8 cellular contexts compared by ENCODE assay signal in the genomic region with DNA sequence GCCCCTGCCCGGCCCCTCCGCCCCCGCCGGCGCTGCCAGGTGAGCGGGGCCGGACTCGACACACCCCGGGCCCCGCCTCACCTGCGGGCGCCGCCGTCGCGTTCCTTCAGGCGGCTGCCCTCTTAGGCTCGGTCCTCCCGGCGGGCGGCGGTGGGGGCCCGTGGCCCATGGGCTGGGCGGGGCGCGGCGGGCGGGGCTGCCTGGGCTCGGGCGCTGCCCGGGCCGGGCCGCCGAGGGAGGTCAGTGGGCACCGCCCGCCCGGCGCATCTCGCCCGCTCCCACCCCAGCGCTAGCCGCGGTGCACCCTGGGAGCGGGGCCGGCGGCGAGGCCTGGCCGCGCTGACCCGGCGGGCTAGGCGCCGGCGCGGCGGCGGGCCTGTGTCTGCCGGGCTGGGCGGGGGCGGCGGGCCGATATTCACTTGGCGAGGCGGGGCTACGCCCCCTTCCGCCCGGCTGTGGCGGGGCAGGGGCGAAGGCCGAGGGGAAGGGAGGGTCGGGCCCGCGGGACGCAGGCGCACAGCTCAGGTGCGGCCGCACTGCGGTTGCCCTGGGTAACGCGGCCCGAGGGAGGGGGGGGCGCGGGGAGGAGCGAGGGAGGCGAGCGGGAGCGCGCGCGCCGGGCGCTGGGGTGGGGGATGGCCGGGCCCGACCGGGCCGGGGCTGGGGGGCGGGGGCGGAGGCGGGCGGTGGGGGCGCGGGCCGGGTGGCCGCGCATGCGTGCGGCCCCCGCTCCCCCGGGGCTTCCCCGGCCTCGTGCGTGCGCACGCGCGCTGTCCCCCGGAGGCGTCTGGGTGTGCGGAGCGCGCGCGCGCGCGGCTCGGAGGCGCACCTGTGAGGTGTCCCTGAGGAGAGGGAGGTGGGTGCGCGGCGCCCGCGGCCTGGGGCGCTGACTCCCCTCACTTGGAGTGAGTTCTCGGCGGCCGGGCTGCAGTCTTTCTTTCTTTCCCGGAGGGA. TPM values are rescaled to one million over a fixed set of nuclear protein-coding genes. Genes with fewer than 3 reads are reported as not detected.
A peak's percentile ranks its signal among the peaks of the same experiment; 100 is the strongest.
DNase-seq lines count a peak whose midpoint lies in the region; ATAC-seq and TF ChIP-seq lines count a peak whose summit lies in the region.

A gene with protein sequence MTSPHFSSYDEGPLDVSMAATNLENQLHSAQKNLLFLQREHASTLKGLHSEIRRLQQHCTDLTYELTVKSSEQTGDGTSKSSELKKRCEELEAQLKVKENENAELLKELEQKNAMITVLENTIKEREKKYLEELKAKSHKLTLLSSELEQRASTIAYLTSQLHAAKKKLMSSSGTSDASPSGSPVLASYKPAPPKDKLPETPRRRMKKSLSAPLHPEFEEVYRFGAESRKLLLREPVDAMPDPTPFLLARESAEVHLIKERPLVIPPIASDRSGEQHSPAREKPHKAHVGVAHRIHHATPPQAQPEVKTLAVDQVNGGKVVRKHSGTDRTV (minus strand): TSS at position 384 of the 954 bp plus-strand sequence. CDS start 28,526 bp downstream, outside the sequence.
TSS of gene ZNF664 (plus strand) at position 768 of the 954 bp plus-strand sequence. CDS start 38,930 bp downstream, outside the sequence.

- H3K27ac ChIP-seq in brain microvascular endothelial cell (peak within 1 kb of the TSS; percentile 4), iPS-18a (ENCODE audit: low read length) (no peak within 1 kb of the TSS), skeletal muscle tissue (ENCODE audit: low read depth, low read length) (peak within 1 kb of the TSS; percentile 84)

- H3K4me1 ChIP-seq in iPS-18a (ENCODE audit: control insufficient read depth, low read depth, low read length) (peaks cover 13% of the 10 kb centered on the region), skeletal muscle tissue (ENCODE audit: control insufficient read depth in 3 of 3, insufficient read depth in 3 of 3, low read length in 3 of 3) (peaks cover 7 to 19% (median 9%) of the 10 kb centered on the region in 3 donors)

- peak within 1 kb of the TSS; percentile 75 for H3K9ac ChIP-seq in iPS-18a (ENCODE audit: low read length)
- H3K9ac ChIP-seq in skeletal muscle tissue (ENCODE audit: low read depth in 1 of 3, low read length in 3 of 3), result peak within 1 kb of the TSS; percentile 82 to 89 (median 87)

- ATAC-seq in HG03039 (IDR thresholded peaks at IDR 0.05; ENCODE audit: unreplicated experiment), result peak; percentile 71

- no peaks in the 10 kb centered on the region for H3K27me3 ChIP-seq in brain microvascular endothelial cell (replicated peaks)
- peaks cover 68% of the 10 kb centered on the region for H3K27me3 ChIP-seq in iPS-18a (ENCODE audit: control insufficient read depth, insufficient read depth, low read length)
- no peaks in the 10 kb centered on the region for H3K27me3 ChIP-seq in skeletal muscle tissue (ENCODE audit: control insufficient read depth in 3 of 3, insufficient read depth in 3 of 3, low read length in 3 of 3)

- H3K4me3 ChIP-seq in brain microvascular endothelial cell (ENCODE audit: low read depth, low read length) (peak within 1 kb of the TSS; percentile 70), iPS-18a (ENCODE audit: low read length) (peak within 1 kb of the TSS; percentile 86), skeletal muscle tissue (ENCODE audit: low read length in 3 of 3) (peak within 1 kb of the TSS; percentile 77 to 84 (median 84))

- in situ Hi-C loops in brain microvascular endothelial cell (cut with HindIII; ENCODE audit: low pct_ligation_motif_present, low sequenced_read_pairs), result no loop called here

- TF ChIP-seq CTCF in brain microvascular endothelial cell (IDR thresholded peaks at IDR 0.05; ENCODE audit: low read depth, low read length, missing control alignments), result peak; percentile 20

- H3K9me3 ChIP-seq in iPS-18a (ENCODE audit: control insufficient read depth, low read depth, low read length) (no peaks in the 10 kb centered on the region), skeletal muscle tissue (ENCODE audit: control insufficient read depth in 3 of 3, low read length in 3 of 3) (no peaks in the 10 kb centered on the region)

- H3K36me3 ChIP-seq in brain microvascular endothelial cell (replicated peaks), result no peaks in the 10 kb centered on the region
- H3K36me3 ChIP-seq in iPS-18a (ENCODE audit: control insufficient read depth, low read depth, low read length), result peaks cover 4% of the 10 kb centered on the region
- H3K36me3 ChIP-seq in skeletal muscle tissue (ENCODE audit: control insufficient read depth in 3 of 3, insufficient read depth in 3 of 3, low read length in 3 of 3), result peaks cover 3 to 11% (median 6%) of the 10 kb centered on the region in 3 donors

- DNase-seq in SIG-M5 treated with dmso at 0.1 percent for 504 hours (lab: John Stamatoyannopoulos, UW; ENCODE audit: unreplicated experiment) (peak; percentile 78), SIG-M5 (lab: John Stamatoyannopoulos, UW) (no peak), NCI-H2081 treated with DMSO at 0.1 percent for 48 hours (lab: John Stamatoyannopoulos, UW) (peak; percentile 55), UCSD-AML1 (lab: John Stamatoyannopoulos, UW; ENCODE audit: unreplicated experiment) (peak; percentile 91), brain microvascular endothelial cell (peak; percentile 81)

RNA-seq across cellular contexts. Expression of the first gene that starts in this region (rescaled TPM):
- 2.6 TPM for total RNA-seq in skeletal muscle tissue

RNA-seq across cellular contexts. Expression of gene ZNF664, which starts in this region (rescaled TPM):
- 25.1 TPM for total RNA-seq in skeletal muscle tissue
